In genomic region chr1:5005171-5005570, GRCh38 we compare ENCODE assay signal across 9 cellular contexts.
"Had no signal": no experiment of that assay in that cellular context is flagged by ENCODE, and none has a peak within 500 bp of the region (broad histone marks: within the 10 kb centered on the region; RNA-seq: fewer than 3 reads in every experiment).

No MANE protein-coding gene starts in this region.

- H3K27ac ChIP-seq: GM23248 had no signal

- DNase-seq: GM23248, GOT3, H7, H9, HCEC 1CT, HFFc6 had no signal

- H3K4me1 ChIP-seq: HAP-1 had no signal

- H3K4me2 ChIP-seq: GM23338 had no signal

- H3K9ac ChIP-seq: GM23248 had no signal

- H2AFZ ChIP-seq: GM23248, GM23338 had no signal

- H3K4me3 ChIP-seq: GM23248, GM23338, HAP-1 had no signal

- H3K4me3 Mint-ChIP-seq: GM23338, H9, HFFc6 had no signal

- H3K36me3 ChIP-seq: HAP-1 had no signal

- H3K4me1 Mint-ChIP-seq: GM23338, H9 had no signal

- ATAC-seq: GM23338, HCT116 had no signal

- H3K9me3 ChIP-seq: HAP-1 had no signal

- H3K27ac Mint-ChIP-seq: GM23338, H9, HFFc6 had no signal
